ENCODE assay signal across 1 cellular context in the genomic region with DNA sequence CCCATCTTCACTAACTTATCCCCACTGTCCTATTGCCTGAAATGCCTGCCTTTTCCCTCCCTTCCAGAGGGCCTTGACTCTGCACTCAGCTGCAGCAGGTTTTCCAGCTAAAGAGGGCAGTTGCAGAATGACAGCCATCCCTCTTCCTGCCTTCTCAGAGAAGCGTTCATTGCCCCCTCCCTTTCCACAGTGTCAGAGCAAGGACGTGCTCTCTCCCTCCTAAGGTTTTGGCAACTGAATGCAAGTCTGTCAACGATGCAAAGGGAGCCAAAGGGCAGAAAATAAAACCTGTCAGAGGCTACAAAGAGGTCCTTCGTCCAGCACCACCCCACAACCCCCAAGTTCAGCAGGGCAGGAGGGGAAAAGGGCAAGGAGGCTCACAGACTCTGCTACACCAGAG.
TF ChIP-seq lines count a peak whose summit lies in the region.

No MANE protein-coding gene starts in this region.

TF ChIP-seq in GM23338, 12 proteins besides CTCF, POLR2A, EP300 and RAD21:
- TF ChIP-seq, protein P1, sequence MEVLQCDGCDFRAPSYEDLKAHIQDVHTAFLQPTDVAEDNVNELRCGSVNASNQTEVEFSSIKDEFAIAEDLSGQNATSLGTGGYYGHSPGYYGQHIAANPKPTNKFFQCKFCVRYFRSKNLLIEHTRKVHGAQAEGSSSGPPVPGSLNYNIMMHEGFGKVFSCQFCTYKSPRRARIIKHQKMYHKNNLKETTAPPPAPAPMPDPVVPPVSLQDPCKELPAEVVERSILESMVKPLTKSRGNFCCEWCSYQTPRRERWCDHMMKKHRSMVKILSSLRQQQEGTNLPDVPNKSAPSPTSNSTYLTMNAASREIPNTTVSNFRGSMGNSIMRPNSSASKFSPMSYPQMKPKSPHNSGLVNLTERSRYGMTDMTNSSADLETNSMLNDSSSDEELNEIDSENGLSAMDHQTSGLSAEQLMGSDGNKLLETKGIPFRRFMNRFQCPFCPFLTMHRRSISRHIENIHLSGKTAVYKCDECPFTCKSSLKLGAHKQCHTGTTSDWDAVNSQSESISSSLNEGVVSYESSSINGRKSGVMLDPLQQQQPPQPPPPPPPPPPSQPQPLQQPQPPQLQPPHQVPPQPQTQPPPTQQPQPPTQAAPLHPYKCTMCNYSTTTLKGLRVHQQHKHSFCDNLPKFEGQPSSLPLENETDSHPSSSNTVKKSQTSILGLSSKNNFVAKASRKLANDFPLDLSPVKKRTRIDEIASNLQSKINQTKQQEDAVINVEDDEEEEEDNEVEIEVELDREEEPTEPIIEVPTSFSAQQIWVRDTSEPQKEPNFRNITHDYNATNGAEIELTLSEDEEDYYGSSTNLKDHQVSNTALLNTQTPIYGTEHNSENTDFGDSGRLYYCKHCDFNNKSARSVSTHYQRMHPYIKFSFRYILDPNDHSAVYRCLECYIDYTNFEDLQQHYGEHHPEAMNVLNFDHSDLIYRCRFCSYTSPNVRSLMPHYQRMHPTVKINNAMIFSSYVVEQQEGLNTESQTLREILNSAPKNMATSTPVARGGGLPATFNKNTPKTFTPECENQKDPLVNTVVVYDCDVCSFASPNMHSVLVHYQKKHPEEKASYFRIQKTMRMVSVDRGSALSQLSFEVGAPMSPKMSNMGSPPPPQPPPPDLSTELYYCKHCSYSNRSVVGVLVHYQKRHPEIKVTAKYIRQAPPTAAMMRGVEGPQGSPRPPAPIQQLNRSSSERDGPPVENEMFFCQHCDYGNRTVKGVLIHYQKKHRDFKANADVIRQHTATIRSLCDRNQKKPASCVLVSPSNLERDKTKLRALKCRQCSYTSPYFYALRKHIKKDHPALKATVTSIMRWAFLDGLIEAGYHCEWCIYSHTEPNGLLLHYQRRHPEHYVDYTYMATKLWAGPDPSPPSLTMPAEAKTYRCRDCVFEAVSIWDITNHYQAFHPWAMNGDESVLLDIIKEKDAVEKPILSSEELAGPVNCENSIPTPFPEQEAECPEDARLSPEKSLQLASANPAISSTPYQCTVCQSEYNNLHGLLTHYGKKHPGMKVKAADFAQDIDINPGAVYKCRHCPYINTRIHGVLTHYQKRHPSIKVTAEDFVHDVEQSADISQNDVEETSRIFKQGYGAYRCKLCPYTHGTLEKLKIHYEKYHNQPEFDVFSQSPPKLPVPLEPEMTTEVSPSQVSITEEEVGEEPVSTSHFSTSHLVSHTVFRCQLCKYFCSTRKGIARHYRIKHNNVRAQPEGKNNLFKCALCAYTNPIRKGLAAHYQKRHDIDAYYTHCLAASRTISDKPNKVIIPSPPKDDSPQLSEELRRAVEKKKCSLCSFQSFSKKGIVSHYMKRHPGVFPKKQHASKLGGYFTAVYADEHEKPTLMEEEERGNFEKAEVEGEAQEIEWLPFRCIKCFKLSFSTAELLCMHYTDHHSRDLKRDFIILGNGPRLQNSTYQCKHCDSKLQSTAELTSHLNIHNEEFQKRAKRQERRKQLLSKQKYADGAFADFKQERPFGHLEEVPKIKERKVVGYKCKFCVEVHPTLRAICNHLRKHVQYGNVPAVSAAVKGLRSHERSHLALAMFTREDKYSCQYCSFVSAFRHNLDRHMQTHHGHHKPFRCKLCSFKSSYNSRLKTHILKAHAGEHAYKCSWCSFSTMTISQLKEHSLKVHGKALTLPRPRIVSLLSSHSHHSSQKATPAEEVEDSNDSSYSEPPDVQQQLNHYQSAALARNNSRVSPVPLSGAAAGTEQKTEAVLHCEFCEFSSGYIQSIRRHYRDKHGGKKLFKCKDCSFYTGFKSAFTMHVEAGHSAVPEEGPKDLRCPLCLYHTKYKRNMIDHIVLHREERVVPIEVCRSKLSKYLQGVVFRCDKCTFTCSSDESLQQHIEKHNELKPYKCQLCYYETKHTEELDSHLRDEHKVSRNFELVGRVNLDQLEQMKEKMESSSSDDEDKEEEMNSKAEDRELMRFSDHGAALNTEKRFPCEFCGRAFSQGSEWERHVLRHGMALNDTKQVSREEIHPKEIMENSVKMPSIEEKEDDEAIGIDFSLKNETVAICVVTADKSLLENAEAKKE (CRISPR knock-in tag; IDR thresholded peaks at IDR 0.05): no peak
- TF ChIP-seq NANOG (IDR thresholded peaks at IDR 0.05; ENCODE audit: borderline replicate concordance) (no peak), POLR2AphosphoS5 (IDR thresholded peaks at IDR 0.05; ENCODE audit: low read depth) (no peak), ZNF114 (CRISPR knock-in tag; IDR thresholded peaks at IDR 0.05) (no peak), CREB1 (CRISPR knock-in tag; IDR thresholded peaks at IDR 0.05; ENCODE audit: low read depth) (no peak), ZNF331 (CRISPR knock-in tag; IDR thresholded peaks at IDR 0.05; ENCODE audit: low read depth) (no peak), STAT1 (IDR thresholded peaks at IDR 0.05; ENCODE audit: unreplicated experiment) (no peak), EZH2 (IDR thresholded peaks at IDR 0.05; ENCODE audit: low read depth, unreplicated experiment) (no peak), EZH2phosphoT487 (IDR thresholded peaks at IDR 0.05; ENCODE audit: unreplicated experiment) (no peak), JUNB (IDR thresholded peaks at IDR 0.05; ENCODE audit: unreplicated experiment) (no peak)
- TF ChIP-seq, protein P2, sequence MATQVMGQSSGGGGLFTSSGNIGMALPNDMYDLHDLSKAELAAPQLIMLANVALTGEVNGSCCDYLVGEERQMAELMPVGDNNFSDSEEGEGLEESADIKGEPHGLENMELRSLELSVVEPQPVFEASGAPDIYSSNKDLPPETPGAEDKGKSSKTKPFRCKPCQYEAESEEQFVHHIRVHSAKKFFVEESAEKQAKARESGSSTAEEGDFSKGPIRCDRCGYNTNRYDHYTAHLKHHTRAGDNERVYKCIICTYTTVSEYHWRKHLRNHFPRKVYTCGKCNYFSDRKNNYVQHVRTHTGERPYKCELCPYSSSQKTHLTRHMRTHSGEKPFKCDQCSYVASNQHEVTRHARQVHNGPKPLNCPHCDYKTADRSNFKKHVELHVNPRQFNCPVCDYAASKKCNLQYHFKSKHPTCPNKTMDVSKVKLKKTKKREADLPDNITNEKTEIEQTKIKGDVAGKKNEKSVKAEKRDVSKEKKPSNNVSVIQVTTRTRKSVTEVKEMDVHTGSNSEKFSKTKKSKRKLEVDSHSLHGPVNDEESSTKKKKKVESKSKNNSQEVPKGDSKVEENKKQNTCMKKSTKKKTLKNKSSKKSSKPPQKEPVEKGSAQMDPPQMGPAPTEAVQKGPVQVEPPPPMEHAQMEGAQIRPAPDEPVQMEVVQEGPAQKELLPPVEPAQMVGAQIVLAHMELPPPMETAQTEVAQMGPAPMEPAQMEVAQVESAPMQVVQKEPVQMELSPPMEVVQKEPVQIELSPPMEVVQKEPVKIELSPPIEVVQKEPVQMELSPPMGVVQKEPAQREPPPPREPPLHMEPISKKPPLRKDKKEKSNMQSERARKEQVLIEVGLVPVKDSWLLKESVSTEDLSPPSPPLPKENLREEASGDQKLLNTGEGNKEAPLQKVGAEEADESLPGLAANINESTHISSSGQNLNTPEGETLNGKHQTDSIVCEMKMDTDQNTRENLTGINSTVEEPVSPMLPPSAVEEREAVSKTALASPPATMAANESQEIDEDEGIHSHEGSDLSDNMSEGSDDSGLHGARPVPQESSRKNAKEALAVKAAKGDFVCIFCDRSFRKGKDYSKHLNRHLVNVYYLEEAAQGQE (IDR thresholded peaks at IDR 0.05; ENCODE audit: unreplicated experiment): no peak
- TF ChIP-seq, protein P3, sequence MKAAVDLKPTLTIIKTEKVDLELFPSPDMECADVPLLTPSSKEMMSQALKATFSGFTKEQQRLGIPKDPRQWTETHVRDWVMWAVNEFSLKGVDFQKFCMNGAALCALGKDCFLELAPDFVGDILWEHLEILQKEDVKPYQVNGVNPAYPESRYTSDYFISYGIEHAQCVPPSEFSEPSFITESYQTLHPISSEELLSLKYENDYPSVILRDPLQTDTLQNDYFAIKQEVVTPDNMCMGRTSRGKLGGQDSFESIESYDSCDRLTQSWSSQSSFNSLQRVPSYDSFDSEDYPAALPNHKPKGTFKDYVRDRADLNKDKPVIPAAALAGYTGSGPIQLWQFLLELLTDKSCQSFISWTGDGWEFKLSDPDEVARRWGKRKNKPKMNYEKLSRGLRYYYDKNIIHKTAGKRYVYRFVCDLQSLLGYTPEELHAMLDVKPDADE (IDR thresholded peaks at IDR 0.05): no peak
